In genomic region chr21:44952929-44953627, GRCh38 we compare ENCODE assay signal across 24 cellular contexts. TPM values are rescaled to one million over a fixed set of nuclear protein-coding genes. Genes with fewer than 3 reads are reported as not detected.
DNase-seq lines count a peak whose midpoint lies in the region; ATAC-seq and TF ChIP-seq lines count a peak whose summit lies in the region.
"Had no signal": no experiment of that assay in that cellular context is flagged by ENCODE, and none has a peak within 500 bp of the region (broad histone marks: within the 10 kb centered on the region; RNA-seq: fewer than 3 reads in every experiment).

No MANE protein-coding gene starts in this region.

- DNase-seq in CD14-positive monocyte (ENCODE audit: low spot score), result no peak
- no peak for DNase-seq in activated B cell treated with CpG ODN at 0.5 μM for 24 hours
- DNase-seq in left ventricle myocardium superior, result no peak
- peak; percentile 69 for DNase-seq in spleen
- DNase-seq in activated T-cell treated with anti-CD3 and anti-CD28 coated beads, Interleukin-2, amount 50 U/mL, for 24 hours, result no peak
- DNase-seq in activated T-cell treated with anti-CD3 and anti-CD28 coated beads, Interleukin-2, amount 50 U/mL, for 72 hours, result no peak
- DNase-seq: activated CD8-positive, alpha-beta memory T cell treated with anti-CD3 and anti-CD28 coated beads, Interleukin-2, amount 50 U/mL, for 4 hours; activated effector memory CD4-positive, alpha-beta T cell treated with Interleukin-2 at 50 U/mL for 16 hours; activated naive CD8-positive, alpha-beta T cell treated with anti-CD3 and anti-CD28 coated beads, Interleukin-2, amount 50 U/mL, for 24 hours; DMS53; foreskin keratinocyte; GF-D8; GM23248; KG1; NCI-H1694 treated with DMSO at 0.1 percent for 48 hours; PC-9; stimulated activated CD4-positive, alpha-beta T cell treated with anti-CD3 and anti-CD28 coated beads, Interleukin-4, amount 100 ng/mL, for 1 hour; T-helper 17 cell had no signal

- intact Hi-C loops in CD14-positive monocyte (cut with micrococcal nuclease), result loop anchor here (5.0 kb wide), 2 partner anchors 39 to 869 kb away; no protein-coding TSS in a partner anchor
- intact Hi-C loops in activated B cell treated with CpG ODN at 0.5 μM for 24 hours (cut with micrococcal nuclease), result no loop called here
- intact Hi-C loops in left ventricle myocardium superior (cut with micrococcal nuclease), result loop anchor here (5.0 kb wide), 1 partner anchor 184 kb away; no protein-coding TSS in a partner anchor
- intact Hi-C loops in spleen (cut with DNase I; ENCODE audit: low total_unique reads), result no loop called here

- no peaks in the 10 kb centered on the region for H3K9me3 ChIP-seq in spleen
- H3K9me3 ChIP-seq: SJSA1 had no signal

- H3K27me3 Mint-ChIP-seq in CD14-positive monocyte (ENCODE audit: low read depth in 3 of 3) (no peaks in the 10 kb centered on the region), activated B cell treated with CpG ODN at 0.5 μM for 24 hours (no peaks in the 10 kb centered on the region)
- H3K27me3 Mint-ChIP-seq in activated T-cell treated with anti-CD3 and anti-CD28 coated beads, Interleukin-2, amount 50 U/mL, for 24 hours, result no peaks in the 10 kb centered on the region
- no peaks in the 10 kb centered on the region for H3K27me3 Mint-ChIP-seq in activated T-cell treated with anti-CD3 and anti-CD28 coated beads, Interleukin-2, amount 50 U/mL, for 72 hours (ENCODE audit: low read depth)
- H3K27me3 Mint-ChIP-seq: activated naive CD8-positive, alpha-beta T cell treated with anti-CD3 and anti-CD28 coated beads, Interleukin-2, amount 50 U/mL, for 24 hours; CD4-positive, alpha-beta T cell; T-helper 17 cell had no signal

- H3K27ac Mint-ChIP-seq in CD14-positive monocyte, result peak overlapping the region in 4 of 7 donors; percentile 20 to 69 (median 50)
- H3K27ac Mint-ChIP-seq in activated B cell treated with CpG ODN at 0.5 μM for 24 hours, result no peak overlapping the region
- no peak overlapping the region for H3K27ac Mint-ChIP-seq in activated T-cell treated with anti-CD3 and anti-CD28 coated beads, Interleukin-2, amount 50 U/mL, for 24 hours
- no peak overlapping the region for H3K27ac Mint-ChIP-seq in activated T-cell treated with anti-CD3 and anti-CD28 coated beads, Interleukin-2, amount 50 U/mL, for 72 hours
- H3K27ac Mint-ChIP-seq: activated naive CD8-positive, alpha-beta T cell treated with anti-CD3 and anti-CD28 coated beads, Interleukin-2, amount 50 U/mL, for 24 hours; CD4-positive, alpha-beta T cell; T-helper 17 cell had no signal

- no peaks in the 10 kb centered on the region for H3K4me1 Mint-ChIP-seq in CD14-positive monocyte
- H3K4me1 Mint-ChIP-seq in activated B cell treated with CpG ODN at 0.5 μM for 24 hours, result peaks cover 32% of the 10 kb centered on the region
- peaks cover 6% of the 10 kb centered on the region for H3K4me1 Mint-ChIP-seq in activated T-cell treated with anti-CD3 and anti-CD28 coated beads, Interleukin-2, amount 50 U/mL, for 24 hours (ENCODE audit: low read depth)
- peaks cover 4% of the 10 kb centered on the region for H3K4me1 Mint-ChIP-seq in activated T-cell treated with anti-CD3 and anti-CD28 coated beads, Interleukin-2, amount 50 U/mL, for 72 hours (ENCODE audit: low read depth)

- H3K4me3 ChIP-seq in spleen, result no peak overlapping the region
- H3K4me3 ChIP-seq: GM23248, PC-9, SJSA1, skin epidermis had no signal

- H3K36me3 ChIP-seq in spleen, result peaks cover 0 to 90% (median 21%) of the 10 kb centered on the region in 6 donors

- peaks cover 8 to 89% (median 32%) of the 10 kb centered on the region in 6 donors for H3K4me1 ChIP-seq in spleen
- H3K4me1 ChIP-seq: foreskin keratinocyte, SJSA1 had no signal

- H3K4me3 Mint-ChIP-seq in CD14-positive monocyte, result no peak overlapping the region
- H3K4me3 Mint-ChIP-seq in activated B cell treated with CpG ODN at 0.5 μM for 24 hours, result peak overlapping the region; percentile 28
- no peak overlapping the region for H3K4me3 Mint-ChIP-seq in activated T-cell treated with anti-CD3 and anti-CD28 coated beads, Interleukin-2, amount 50 U/mL, for 24 hours
- H3K4me3 Mint-ChIP-seq in activated T-cell treated with anti-CD3 and anti-CD28 coated beads, Interleukin-2, amount 50 U/mL, for 72 hours, result no peak overlapping the region
- H3K4me3 Mint-ChIP-seq: activated naive CD8-positive, alpha-beta T cell treated with anti-CD3 and anti-CD28 coated beads, Interleukin-2, amount 50 U/mL, for 24 hours; CD4-positive, alpha-beta T cell; T-helper 17 cell had no signal

- H3K36me3 Mint-ChIP-seq in CD14-positive monocyte (peaks cover 45 to 75% of the 10 kb centered on the region in 2 donors), activated B cell treated with CpG ODN at 0.5 μM for 24 hours (ENCODE audit: low read depth) (peaks cover 48% of the 10 kb centered on the region)
- H3K36me3 Mint-ChIP-seq in activated T-cell treated with anti-CD3 and anti-CD28 coated beads, Interleukin-2, amount 50 U/mL, for 24 hours (ENCODE audit: low read depth), result peaks cover 91% of the 10 kb centered on the region
- H3K36me3 Mint-ChIP-seq in activated T-cell treated with anti-CD3 and anti-CD28 coated beads, Interleukin-2, amount 50 U/mL, for 72 hours (ENCODE audit: insufficient read depth in 2 of 2), result peaks cover 0 to 5% of the 10 kb centered on the region in 2 donors

- no peak overlapping the region for H3K27ac ChIP-seq in spleen
- H3K27ac ChIP-seq: foreskin keratinocyte, GM23248, PC-9, SJSA1 had no signal

- POLR2A ChIA-PET in activated B cell treated with CpG ODN at 0.5 μM for 24 hours (lab: Charles Lee), result interaction anchor here (0.5 kb wide), 1 partner anchor 243 kb away, joined by 5 read pairs; no protein-coding TSS in a partner anchor

- CTCF ChIA-PET in activated B cell treated with CpG ODN at 0.5 μM for 24 hours (lab: Charles Lee), result interaction anchor here (12.1 to 12.2 kb wide), 2 partner anchors 176 to 186 kb away, joined by 218 to 224 read pairs; no protein-coding TSS in a partner anchor

- no peaks in the 10 kb centered on the region for H3K27me3 ChIP-seq in spleen (replicated peaks in 1 of 7)
- H3K27me3 ChIP-seq: foreskin keratinocyte, SJSA1 had no signal

- 80 to 91% (median 89%) methylated on average over 18 to 25 of the region's 25 CpGs for WGBS in spleen, 5 donors

- TF ChIP-seq POLR2A in spleen (IDR thresholded peaks at IDR 0.05), result no peak

- ATAC-seq in activated B cell treated with CpG ODN at 0.5 μM for 24 hours (ENCODE audit: low read depth) (no peak), left ventricle myocardium superior (peak; percentile 1), GM18498 (IDR thresholded peaks at IDR 0.05; ENCODE audit: unreplicated experiment) (no peak), GM18517 (IDR thresholded peaks at IDR 0.05; ENCODE audit: unreplicated experiment) (no peak)
- no peak for ATAC-seq in activated T-cell treated with anti-CD3 and anti-CD28 coated beads, Interleukin-2, amount 50 U/mL, for 72 hours (replicated peaks in 1 of 2)
- ATAC-seq: activated naive CD8-positive, alpha-beta T cell treated with anti-CD3 and anti-CD28 coated beads, Interleukin-2, amount 50 U/mL, for 24 hours; foreskin keratinocyte; T-helper 17 cell had no signal

- no peak for TF ChIP-seq CTCF in CD14-positive monocyte (IDR thresholded peaks at IDR 0.05)
- no peak for TF ChIP-seq CTCF in activated B cell treated with CpG ODN at 0.5 μM for 24 hours (IDR thresholded peaks at IDR 0.05)
- no peak for TF ChIP-seq CTCF in spleen (IDR thresholded peaks at IDR 0.05 in 8 of 11, conservative IDR thresholded peaks at IDR 0.05 in 3 of 11)

- H3K9me3 Mint-ChIP-seq in CD14-positive monocyte, result no peaks in the 10 kb centered on the region
- H3K9me3 Mint-ChIP-seq in activated B cell treated with CpG ODN at 0.5 μM for 24 hours, result no peaks in the 10 kb centered on the region
- no peaks in the 10 kb centered on the region for H3K9me3 Mint-ChIP-seq in activated T-cell treated with anti-CD3 and anti-CD28 coated beads, Interleukin-2, amount 50 U/mL, for 24 hours
- H3K9me3 Mint-ChIP-seq in activated T-cell treated with anti-CD3 and anti-CD28 coated beads, Interleukin-2, amount 50 U/mL, for 72 hours, result no peaks in the 10 kb centered on the region
- H3K9me3 Mint-ChIP-seq: activated naive CD8-positive, alpha-beta T cell treated with anti-CD3 and anti-CD28 coated beads, Interleukin-2, amount 50 U/mL, for 24 hours; CD4-positive, alpha-beta T cell; nephron had no signal

RNA-seq across cellular contexts. Expression of gene SLX9, which starts 13.2 kb away (rescaled TPM):
- polyA plus RNA-seq in CD14-positive monocyte, result 1 to 10 TPM; 7.5 to 9.0 TPM
- 26.0 and 34.7 TPM in 2 replicates for total RNA-seq in activated B cell treated with CpG ODN at 0.5 μM for 24 hours
- 69.9 TPM for total RNA-seq in left ventricle myocardium superior
- total RNA-seq in spleen, result 10 to 100 TPM in 6 of 7 donors, 1 to 10 TPM in 1; 6.1 to 30.6 (median 26.4) TPM
- polyA plus RNA-seq in spleen, result 10 to 100 TPM; 16.4 to 35.4 (median 28.5) TPM
- 10 to 100 TPM; 38.7 to 48.9 TPM for total RNA-seq in activated T-cell treated with anti-CD3 and anti-CD28 coated beads, Interleukin-2, amount 50 U/mL, for 72 hours

RNA-seq across cellular contexts. Expression of gene ITGB2, which starts 32.4 kb away (rescaled TPM):
- 1,000 to 10,000 TPM; 1,470 to 1,628 TPM for polyA plus RNA-seq in CD14-positive monocyte
- 124 and 131 TPM in 2 replicates for total RNA-seq in activated B cell treated with CpG ODN at 0.5 μM for 24 hours
- 26.5 TPM for total RNA-seq in left ventricle myocardium superior
- total RNA-seq in spleen, result 100 to 1,000 TPM; 285 to 754 (median 415) TPM
- 100 to 1,000 TPM in 2 of 3 donors, 10 to 100 TPM in 1; 92.1 to 332 (median 250) TPM for polyA plus RNA-seq in spleen
- total RNA-seq in activated T-cell treated with anti-CD3 and anti-CD28 coated beads, Interleukin-2, amount 50 U/mL, for 72 hours, result 100 to 1,000 TPM; 248 to 287 TPM

Comparison
In these comparisons a context has a peak if more than half of its experiments do, and no peak if none do; other contexts are left out.
1. H3K27ac Mint-ChIP-seq: peak in CD14-positive monocyte (4 of 7); none in activated B cell treated with CpG ODN at 0.5 μM for 24 hours (single experiment), activated T-cell treated with anti-CD3 and anti-CD28 coated beads, Interleukin-2, amount 50 U/mL, for 24 hours (single experiment) and activated T-cell treated with anti-CD3 and anti-CD28 coated beads, Interleukin-2, amount 50 U/mL, for 72 hours (single experiment).
2. intact Hi-C loops: an anchor here in CD14-positive monocyte (5.0 kb wide) and left ventricle myocardium superior (5.0 kb wide); none called in activated B cell treated with CpG ODN at 0.5 μM for 24 hours and spleen.